Comparison of ENCODE assay signal across 22 cellular contexts in the genomic region with DNA sequence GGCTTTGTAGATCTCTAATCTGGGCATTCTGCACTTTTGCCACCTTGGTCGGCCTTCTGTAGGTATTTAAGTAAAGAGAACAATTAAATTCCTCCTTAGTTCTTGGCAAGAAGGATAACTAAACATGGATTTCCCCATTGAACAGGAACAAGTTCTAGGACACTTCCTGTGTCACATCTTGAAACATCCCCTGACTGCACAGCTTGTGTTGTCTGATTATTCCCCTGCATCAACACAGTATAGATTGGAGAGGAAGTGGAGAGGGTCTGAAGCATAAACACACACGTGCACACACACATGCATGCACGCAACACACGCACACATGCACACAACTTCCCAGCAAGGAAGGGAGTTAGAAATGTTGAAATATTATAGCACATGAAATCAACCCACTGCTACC. TPM values are rescaled to one million over a fixed set of nuclear protein-coding genes. Genes with fewer than 3 reads are reported as not detected.
"Had no signal": no experiment of that assay in that cellular context is flagged by ENCODE, and none has a peak within 500 bp of the region (broad histone marks: within the 10 kb centered on the region; RNA-seq: fewer than 3 reads in every experiment).

No MANE protein-coding gene starts in this region.

- H3K4me1 ChIP-seq: gastrocnemius medialis, heart right ventricle, sigmoid colon, tibial artery, upper lobe of left lung, vagina had no signal

- H3K36me3 Mint-ChIP-seq: naive thymus-derived CD4-positive, alpha-beta T cell had no signal

- H3K36me3 ChIP-seq: gastrocnemius medialis, heart right ventricle, neutrophil, sigmoid colon, tibial artery, upper lobe of left lung, vagina had no signal

- H3K27ac ChIP-seq: gastrocnemius medialis, heart right ventricle, neutrophil, sigmoid colon, skin epidermis, tibial artery, upper lobe of left lung, vagina had no signal

- ATAC-seq: esophagus mucosa; gastrocnemius medialis; heart right ventricle; naive thymus-derived CD4-positive, alpha-beta T cell; stimulated activated naive CD8-positive, alpha-beta T cell treated with anti-CD3 and anti-CD28 coated beads, Interleukin-15, Interleukin-2, amounts not matched to agents 100 U/mL and 50 U/mL, for 24 hours had no signal

- H3K27me3 ChIP-seq: gastrocnemius medialis, neutrophil, sigmoid colon, tibial artery, upper lobe of left lung, vagina had no signal

- H3K9me3 ChIP-seq: gastrocnemius medialis, heart right ventricle, neutrophil, sigmoid colon, tibial artery, upper lobe of left lung, vagina had no signal

- H3K4me3 Mint-ChIP-seq: naive thymus-derived CD4-positive, alpha-beta T cell; nephron progenitor cell had no signal

- H3K4me1 Mint-ChIP-seq: naive thymus-derived CD4-positive, alpha-beta T cell had no signal

- DNase-seq: effector memory CD4-positive, alpha-beta T cell; gastrocnemius medialis; heart right ventricle; hypothalamus; kidney glomerular epithelial cell; naive thymus-derived CD4-positive, alpha-beta T cell; nephron progenitor cell; sigmoid colon; stimulated activated naive CD8-positive, alpha-beta T cell treated with anti-CD3 and anti-CD28 coated beads, Interleukin-15, Interleukin-2, amounts not matched to agents 100 U/mL and 50 U/mL, for 24 hours; tibial artery; upper lobe of left lung had no signal

- H3K4me3 ChIP-seq: gastrocnemius medialis, heart right ventricle, sigmoid colon, skin epidermis, tibial artery, upper lobe of left lung, vagina had no signal

- H3K27ac Mint-ChIP-seq: naive thymus-derived CD4-positive, alpha-beta T cell; nephron progenitor cell had no signal

RNA-seq across cellular contexts. Expression of a gene that starts 8.6 kb away (rescaled TPM):
- total RNA-seq: esophagus mucosa; fibroblast of lung; heart right ventricle; lung microvascular endothelial cell; mesenteric fat pad; mononuclear cell; naive thymus-derived CD4-positive, alpha-beta T cell; osteoblast; pulmonary artery endothelial cell; temporal lobe; upper lobe of left lung; vagina had no signal
- polyA plus RNA-seq: fibroblast of lung; heart right ventricle; naive thymus-derived CD4-positive, alpha-beta T cell had no signal
